Comparison of ENCODE assay signal across 8 cellular contexts in the genomic region with DNA sequence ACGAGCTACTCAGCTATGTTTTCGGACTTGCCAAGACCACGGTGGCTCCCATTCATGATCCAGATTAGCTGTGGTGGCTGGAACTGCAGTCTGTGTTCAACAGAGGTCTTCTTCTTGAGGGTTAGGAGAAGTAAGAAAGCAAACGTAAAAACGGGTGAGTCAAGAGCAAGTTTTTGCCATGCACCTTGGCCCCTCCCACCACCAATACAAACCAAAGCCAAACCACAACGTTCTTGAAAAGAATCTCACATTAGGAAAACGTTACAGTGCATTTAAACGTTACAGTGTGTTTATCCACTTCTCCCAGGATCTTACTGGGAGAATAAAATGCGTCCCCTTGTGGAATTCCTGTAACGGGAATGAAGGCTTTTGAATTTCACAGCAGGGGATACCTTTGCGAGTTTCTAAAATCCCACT. TPM values are rescaled to one million over a fixed set of nuclear protein-coding genes. Genes with fewer than 3 reads are reported as not detected.
A peak's percentile ranks its signal among the peaks of the same experiment; 100 is the strongest.
DNase-seq lines count a peak whose midpoint lies in the region; ATAC-seq, FAIRE-seq and TF ChIP-seq lines count a peak whose summit lies in the region.

No MANE protein-coding gene starts in this region.

- CTCF ChIA-PET in activated CD4-positive, alpha-beta T cell treated with anti-CD3 and anti-CD28 coated beads, Interleukin-2, amount 10 ng/mL, durations not matched to agents 7 days and 5 days (lab: Charles Lee): interaction anchor here (0.7 to 2.2 kb wide), 11 partner anchors 11 to 459 kb away, joined by 3 to 9 read pairs (median 3); no protein-coding TSS in a partner anchor
- CTCF ChIA-PET in naive thymus-derived CD4-positive, alpha-beta T cell (lab: Charles Lee): interaction anchor here (0.6 to 5.7 kb wide), 14 partner anchors 14 to 458 kb away, joined by 3 to 76 read pairs (median 4); no protein-coding TSS in a partner anchor

- H3K4me1 ChIP-seq in BE2C: no peaks in the 10 kb centered on the region
- H3K4me1 ChIP-seq in naive thymus-derived CD4-positive, alpha-beta T cell (ENCODE audit: control insufficient read depth in 2 of 2, insufficient read depth in 2 of 2, low read length in 2 of 2): peaks cover 7 to 23% of the 10 kb centered on the region in 2 donors

- peak overlapping the region; percentile 94 for H3K27ac Mint-ChIP-seq in activated CD4-positive, alpha-beta T cell treated with anti-CD3 and anti-CD28 coated beads, Interleukin-2, amount 10 ng/mL, durations not matched to agents 7 days and 5 days
- H3K27ac Mint-ChIP-seq in naive thymus-derived CD4-positive, alpha-beta T cell: peak overlapping the region; percentile 80 to 97 (median 89)

- no peaks in the 10 kb centered on the region for H3K27me3 ChIP-seq in BE2C
- H3K27me3 ChIP-seq in naive thymus-derived CD4-positive, alpha-beta T cell (ENCODE audit: control insufficient read depth in 2 of 2, insufficient read depth in 2 of 2, low read length in 2 of 2): no peaks in the 10 kb centered on the region

- no peak for TF ChIP-seq POLR2A in GM12892 (IDR thresholded peaks at IDR 0.05; ENCODE audit: low read depth, low read length)

- no peak for FAIRE-seq in GM12892 (lab: Jason Lieb, UNC)

- no peak for DNase-seq in BE2C
- DNase-seq in activated CD4-positive, alpha-beta T cell treated with anti-CD3 and anti-CD28 coated beads, Interleukin-2, amount 10 ng/mL, durations not matched to agents 7 days and 5 days: peak; percentile 74
- peak; percentile 39 for DNase-seq in effector CD8-positive, alpha-beta T cell (lab: John Stamatoyannopoulos, UW)
- peak; percentile 16 to 81 (median 66) for DNase-seq in naive thymus-derived CD4-positive, alpha-beta T cell
- DNase-seq in substantia nigra (lab: John Stamatoyannopoulos, UW): peak in 1 of 49 donors; percentile 7
- no peak for DNase-seq in cortex of kidney (lab: John Stamatoyannopoulos, UW)
- no peak for DNase-seq in GM12892 (ENCODE audit: insufficient read length)

- H3K27me3 Mint-ChIP-seq in activated CD4-positive, alpha-beta T cell treated with anti-CD3 and anti-CD28 coated beads, Interleukin-2, amount 10 ng/mL, durations not matched to agents 7 days and 5 days: no peaks in the 10 kb centered on the region
- H3K27me3 Mint-ChIP-seq in naive thymus-derived CD4-positive, alpha-beta T cell: no peaks in the 10 kb centered on the region

- peaks cover 10% of the 10 kb centered on the region for H3K36me3 Mint-ChIP-seq in activated CD4-positive, alpha-beta T cell treated with anti-CD3 and anti-CD28 coated beads, Interleukin-2, amount 10 ng/mL, durations not matched to agents 7 days and 5 days (ENCODE audit: low read depth)
- peaks cover 0 to 4% (median 0%) of the 10 kb centered on the region in 5 donors for H3K36me3 Mint-ChIP-seq in naive thymus-derived CD4-positive, alpha-beta T cell

- H3K36me3 ChIP-seq in BE2C (no peaks in the 10 kb centered on the region), KOPT-K1 (ENCODE audit: insufficient read depth, low read length) (no peaks in the 10 kb centered on the region)
- H3K36me3 ChIP-seq in naive thymus-derived CD4-positive, alpha-beta T cell (ENCODE audit: control insufficient read depth in 2 of 3, insufficient read depth in 3 of 3, low read length in 3 of 3): peaks cover 0 to 4% (median 0%) of the 10 kb centered on the region in 3 experiments

- ATAC-seq in naive thymus-derived CD4-positive, alpha-beta T cell: peak; percentile 15

- no peaks in the 10 kb centered on the region for H3K9me3 Mint-ChIP-seq in activated CD4-positive, alpha-beta T cell treated with anti-CD3 and anti-CD28 coated beads, Interleukin-2, amount 10 ng/mL, durations not matched to agents 7 days and 5 days
- no peaks in the 10 kb centered on the region for H3K9me3 Mint-ChIP-seq in naive thymus-derived CD4-positive, alpha-beta T cell

- H3K4me3 ChIP-seq in BE2C (ENCODE audit: low read depth, low read length): peak overlapping the region; percentile 69
- H3K4me3 ChIP-seq in naive thymus-derived CD4-positive, alpha-beta T cell (ENCODE audit: low read length): peak overlapping the region; percentile 99

- H3K4me3 Mint-ChIP-seq in activated CD4-positive, alpha-beta T cell treated with anti-CD3 and anti-CD28 coated beads, Interleukin-2, amount 10 ng/mL, durations not matched to agents 7 days and 5 days: peak overlapping the region; percentile 96
- peak overlapping the region; percentile 88 to 99 (median 94) for H3K4me3 Mint-ChIP-seq in naive thymus-derived CD4-positive, alpha-beta T cell

- POLR2A ChIA-PET in activated CD4-positive, alpha-beta T cell treated with anti-CD3 and anti-CD28 coated beads, Interleukin-2, amount 10 ng/mL, durations not matched to agents 7 days and 5 days (lab: Charles Lee): interaction anchor here (1.1 kb wide), 1 partner anchor 248 kb away, joined by 3 read pairs; no protein-coding TSS in a partner anchor
- POLR2A ChIA-PET in naive thymus-derived CD4-positive, alpha-beta T cell (lab: Charles Lee): interaction anchor here (0.8 to 3.3 kb wide), 10 partner anchors 46 to 442 kb away, joined by 3 to 8 read pairs (median 4); no protein-coding TSS in a partner anchor

- intact Hi-C loops in naive thymus-derived CD4-positive, alpha-beta T cell (cut with micrococcal nuclease): loop anchor here (1.0 to 10.0 kb wide), 13 partner anchors 20 to 1826 kb away; partner anchors contain the start of genes AAK1 (in 1 of the 2), ARHGAP25 (in 1 of the 2), C1D (in 1 of the 2) and ETAA1 (in 1 of the 2)

- H3K27ac ChIP-seq in KOPT-K1 (ENCODE audit: low read depth, low read length, poor library complexity, severe bottlenecking) (peak overlapping the region; percentile 88), substantia nigra (ENCODE audit: low read depth, low read length, poor library complexity, severe bottlenecking) (peak overlapping the region; percentile 75)
- H3K27ac ChIP-seq in naive thymus-derived CD4-positive, alpha-beta T cell (ENCODE audit: low read depth, low read length): peak overlapping the region; percentile 89

- H3K9me3 ChIP-seq in BE2C (no peaks in the 10 kb centered on the region), KOPT-K1 (ENCODE audit: insufficient read depth, low read length, poor library complexity, severe bottlenecking) (no peaks in the 10 kb centered on the region)
- H3K9me3 ChIP-seq in naive thymus-derived CD4-positive, alpha-beta T cell (ENCODE audit: control insufficient read depth in 2 of 3, low read length in 3 of 3): no peaks in the 10 kb centered on the region

- TF ChIP-seq CTCF in BE2C (IDR thresholded peaks at IDR 0.05; ENCODE audit: low read depth, low read length): 0 out of 2 replicates have a peak, but pooled peaks have one; percentile 3

- peaks cover 48% of the 10 kb centered on the region for H3K4me1 Mint-ChIP-seq in activated CD4-positive, alpha-beta T cell treated with anti-CD3 and anti-CD28 coated beads, Interleukin-2, amount 10 ng/mL, durations not matched to agents 7 days and 5 days
- H3K4me1 Mint-ChIP-seq in naive thymus-derived CD4-positive, alpha-beta T cell: peaks cover 10 to 55% (median 39%) of the 10 kb centered on the region in 7 donors

RNA-seq across cellular contexts. Expression of gene FBXO48, which starts 0.7 kb away (rescaled TPM):
- polyA plus RNA-seq in BE2C (2012; ENCODE audit: insufficient read depth, insufficient read length, low read depth): not detected
- total RNA-seq in activated CD4-positive, alpha-beta T cell treated with anti-CD3 and anti-CD28 coated beads, Interleukin-2, amount 10 ng/mL, durations not matched to agents 7 days and 5 days: 1 to 10 TPM; 2.8 to 3.7 TPM
- 1 to 10 TPM; 1.1 to 5.6 (median 1.7) TPM for total RNA-seq in naive thymus-derived CD4-positive, alpha-beta T cell
- polyA plus RNA-seq in naive thymus-derived CD4-positive, alpha-beta T cell: under 1 TPM; 0.49 to 0.53 TPM
- polyA plus RNA-seq in GM12892 (2012; ENCODE audit: missing spikeins): 0.68 TPM

RNA-seq across cellular contexts. Expression of gene APLF, which starts 1.0 kb away (rescaled TPM):
- polyA plus RNA-seq in BE2C (2012; ENCODE audit: insufficient read depth, insufficient read length, low read depth): 0.36 TPM
- total RNA-seq in activated CD4-positive, alpha-beta T cell treated with anti-CD3 and anti-CD28 coated beads, Interleukin-2, amount 10 ng/mL, durations not matched to agents 7 days and 5 days: 1 to 10 TPM; 2.7 to 3.7 TPM
- 1 to 10 TPM; 2.9 to 8.9 (median 3.8) TPM for total RNA-seq in naive thymus-derived CD4-positive, alpha-beta T cell
- polyA plus RNA-seq in naive thymus-derived CD4-positive, alpha-beta T cell: 1 to 10 TPM; 1.4 TPM
- polyA plus RNA-seq in GM12892 (2012; ENCODE audit: missing spikeins): 1.9 TPM

Comparison
In these comparisons a context has a peak if more than half of its experiments do, and no peak if none do; other contexts are left out.
1. DNase-seq: peak in activated CD4-positive, alpha-beta T cell treated with anti-CD3 and anti-CD28 coated beads, Interleukin-2, amount 10 ng/mL, durations not matched to agents 7 days and 5 days (single experiment), effector CD8-positive, alpha-beta T cell (single experiment) and naive thymus-derived CD4-positive, alpha-beta T cell (9 of 9); none in BE2C (single experiment), cortex of kidney (single experiment) and GM12892 (single experiment).
2. Peak in every context shown above with its lines, with median percentiles within 50 percentile points of each other: H3K27ac ChIP-seq.